In genomic region chr1:197902131-197902453, GRCh38 we compare ENCODE assay signal across 8 cellular contexts. TPM values are rescaled to one million over a fixed set of nuclear protein-coding genes. Genes with fewer than 3 reads are reported as not detected.
DNase-seq lines count a peak whose midpoint lies in the region; ATAC-seq and TF ChIP-seq lines count a peak whose summit lies in the region.

No MANE protein-coding gene starts in this region.

- H3K4me3 ChIP-seq in iPS-18a (ENCODE audit: low read length) (peak overlapping the region; percentile 60), stomach smooth muscle (ENCODE audit: low read length in 2 of 2) (peak overlapping the region; percentile 77 to 80)

- H3K27me3 ChIP-seq in iPS-18a (ENCODE audit: control insufficient read depth, insufficient read depth, low read length) (peaks cover 58% of the 10 kb centered on the region), stomach smooth muscle (ENCODE audit: control insufficient read depth in 1 of 2, insufficient read depth in 2 of 2, low read length in 2 of 2) (peaks cover 3 to 22% of the 10 kb centered on the region in 2 donors)

- POLR2A ChIA-PET in WTC11 (lab: Charles Lee): interaction anchor here (1.3 kb wide), 1 partner anchor 12 kb away, joined by 6 read pairs; no protein-coding TSS in a partner anchor

- H3K27me3 Mint-ChIP-seq in WTC11 (ENCODE audit: low read depth): peaks cover 93% of the 10 kb centered on the region

- no peak for TF ChIP-seq CTCF in WTC11 (IDR thresholded peaks at IDR 0.05)

- H3K27ac ChIP-seq in iPS-18a (ENCODE audit: low read length): no peak overlapping the region
- H3K27ac ChIP-seq in stomach smooth muscle (ENCODE audit: low read length): peak overlapping the region; percentile 72

- ATAC-seq in WTC11: peak; percentile 12
- ATAC-seq in HG03460 (IDR thresholded peaks at IDR 0.05; ENCODE audit: unreplicated experiment): no peak
- ATAC-seq in GM18517 (IDR thresholded peaks at IDR 0.05; ENCODE audit: unreplicated experiment): no peak

- H3K4me3 Mint-ChIP-seq in WTC11: peak overlapping the region; percentile 77

- CTCF ChIA-PET in WTC11 (lab: Charles Lee): interaction anchor here (0.8 to 2.0 kb wide), 9 partner anchors 11 to 382 kb away, joined by 3 to 11 read pairs (median 4); no protein-coding TSS in a partner anchor

- DNase-seq in NCI-H345 treated with DMSO at 0.1 percent for 48 hours (lab: John Stamatoyannopoulos, UW; ENCODE audit: unreplicated experiment) (peak; percentile 39), NCI-H345 (lab: John Stamatoyannopoulos, UW) (no peak), WTC11 (ENCODE audit: low spot score) (no peak), DMS153 (lab: John Stamatoyannopoulos, UW) (no peak)

- H3K9me3 ChIP-seq in iPS-18a (ENCODE audit: control insufficient read depth, low read depth, low read length) (no peaks in the 10 kb centered on the region), stomach smooth muscle (ENCODE audit: control insufficient read depth in 2 of 2, low read length in 2 of 2) (no peaks in the 10 kb centered on the region)

- H3K4me1 Mint-ChIP-seq in WTC11: peaks cover 32% of the 10 kb centered on the region

- no peaks in the 10 kb centered on the region for H3K36me3 Mint-ChIP-seq in WTC11

- H3K36me3 ChIP-seq in iPS-18a (ENCODE audit: control insufficient read depth, low read depth, low read length): no peaks in the 10 kb centered on the region
- no peaks in the 10 kb centered on the region for H3K36me3 ChIP-seq in stomach smooth muscle (ENCODE audit: control insufficient read depth in 2 of 2, insufficient read depth in 2 of 2, low read length in 2 of 2)

- no peak overlapping the region for H3K27ac Mint-ChIP-seq in WTC11

- peak overlapping the region; percentile 29 for H3K9ac ChIP-seq in iPS-18a (ENCODE audit: low read length)
- peak overlapping the region; percentile 86 to 87 for H3K9ac ChIP-seq in stomach smooth muscle (ENCODE audit: low read length in 2 of 2)

- peaks cover 4% of the 10 kb centered on the region for H3K4me1 ChIP-seq in iPS-18a (ENCODE audit: control insufficient read depth, low read depth, low read length)
- H3K4me1 ChIP-seq in stomach smooth muscle (ENCODE audit: control insufficient read depth, insufficient read depth, low read length): peaks cover 6% of the 10 kb centered on the region

- H3K9me3 Mint-ChIP-seq in WTC11: no peaks in the 10 kb centered on the region

TF ChIP-seq in WTC11, 78 proteins besides CTCF, POLR2A, EP300 and RAD21 (continues in another document):
- TF ChIP-seq SP1 (CRISPR knock-in tag; conservative IDR thresholded peaks at IDR 0.05): no peak
- TF ChIP-seq PRRX2 (CRISPR knock-in tag; IDR thresholded peaks at IDR 0.05): no peak
- TF ChIP-seq ARID4B (CRISPR knock-in tag; IDR thresholded peaks at IDR 0.05; ENCODE audit: borderline replicate concordance): no peak
- no peak for TF ChIP-seq ZNF671 (CRISPR knock-in tag; IDR thresholded peaks at IDR 0.05)
- no peak for TF ChIP-seq PRDM15 (CRISPR knock-in tag; IDR thresholded peaks at IDR 0.05)
- TF ChIP-seq MAX (CRISPR knock-in tag; IDR thresholded peaks at IDR 0.05): no peak
- TF ChIP-seq IRF1 (CRISPR knock-in tag; IDR thresholded peaks at IDR 0.05): no peak
- TF ChIP-seq RELA (CRISPR knock-in tag; IDR thresholded peaks at IDR 0.05; ENCODE audit: borderline replicate concordance): no peak
- no peak for TF ChIP-seq FOXK1 (CRISPR knock-in tag; IDR thresholded peaks at IDR 0.05)
- TF ChIP-seq MXD4 (CRISPR knock-in tag; IDR thresholded peaks at IDR 0.05; ENCODE audit: borderline replicate concordance): no peak
- no peak for TF ChIP-seq USF1 (CRISPR knock-in tag; IDR thresholded peaks at IDR 0.05)
- no peak for TF ChIP-seq GRHL2 (CRISPR knock-in tag; IDR thresholded peaks at IDR 0.05; ENCODE audit: insufficient replicate concordance, severe bottlenecking)
- TF ChIP-seq NFATC4 (CRISPR knock-in tag; IDR thresholded peaks at IDR 0.05): no peak
- no peak for TF ChIP-seq ZNF232 (CRISPR knock-in tag; IDR thresholded peaks at IDR 0.05)

RNA-seq across cellular contexts. Expression of gene C1orf53, which starts 0.3 kb away (rescaled TPM):
- total RNA-seq in WTC11 (2021): 0.33 to 0.89 TPM (median 0.73 TPM) in 3 replicates

RNA-seq across cellular contexts. Expression of gene LHX9, which starts 15.1 kb away (rescaled TPM):
- not detected in 3 replicates for total RNA-seq in WTC11 (2021)
